In genomic region chr5:2542821-2543220, GRCh38 we compare ENCODE assay signal across 9 cellular contexts.
"Had no signal": no experiment of that assay in that cellular context is flagged by ENCODE, and none has a peak within 500 bp of the region (broad histone marks: within the 10 kb centered on the region; RNA-seq: fewer than 3 reads in every experiment).

No MANE protein-coding gene starts in this region.

- H3K9ac ChIP-seq: GM23248 had no signal

- H3K27ac ChIP-seq: GM23248, HL-60 had no signal

- DNase-seq: GM23248, GOT3, H7, HFFc6, IMR-90 had no signal

- H2AFZ ChIP-seq: GM23248 had no signal

- H3K9me3 ChIP-seq: HAP-1 had no signal

- H3K36me3 ChIP-seq: HAP-1 had no signal

- ATAC-seq: HCT116, K562 had no signal

- H3K4me3 ChIP-seq: GM23248, HAP-1, K562 had no signal

- H3K4me1 ChIP-seq: HAP-1 had no signal
